In the genomic region with DNA sequence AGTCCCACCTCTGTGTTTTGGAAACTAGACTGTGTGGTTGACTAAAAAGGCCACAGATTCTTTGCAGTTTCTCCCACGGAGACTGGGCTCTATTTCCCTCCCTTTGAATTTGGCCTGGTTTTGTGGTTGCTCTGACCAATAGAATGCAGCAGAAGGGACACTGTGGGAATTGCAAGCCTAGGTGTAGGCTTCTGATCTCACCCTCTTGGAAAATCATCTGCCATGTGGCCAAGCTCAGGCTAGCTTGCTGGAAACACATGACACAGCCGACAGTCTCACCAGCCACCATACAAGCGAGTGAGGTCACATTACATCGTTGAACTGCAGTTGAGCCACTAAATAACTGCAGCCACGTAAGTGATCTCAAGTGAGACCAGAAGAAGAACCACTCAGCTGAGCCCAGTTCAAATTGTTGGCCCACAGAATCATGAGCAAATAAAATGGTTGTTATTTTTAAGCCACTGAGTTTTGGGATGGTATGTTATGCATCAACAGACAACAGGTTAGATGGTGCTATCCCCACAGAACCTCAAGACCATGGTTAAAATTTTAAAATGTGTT, we compare ENCODE assay signal across 37 cellular contexts.
"Had no signal": no experiment of that assay in that cellular context is flagged by ENCODE, and none has a peak within 500 bp of the region (broad histone marks: within the 10 kb centered on the region; RNA-seq: fewer than 3 reads in every experiment).

No MANE protein-coding gene starts in this region.

- H3K36me3 ChIP-seq: brain microvascular endothelial cell, cardiac muscle cell, MG63, Peyer's patch had no signal

- H3K4me1 Mint-ChIP-seq: activated B cell treated with CpG ODN at 0.5 μM for 24 hours; activated CD4-positive, alpha-beta T cell treated with anti-CD3 and anti-CD28 coated beads, Interleukin-2, amount 10 ng/mL, durations not matched to agents 24 days and 14 days; activated naive CD8-positive, alpha-beta T cell treated with anti-CD3 and anti-CD28 coated beads, Interleukin-2, amount 50 U/mL, for 24 hours; central memory CD8-positive, alpha-beta T cell had no signal

- H3K27me3 ChIP-seq: brain microvascular endothelial cell, cardiac muscle cell, MG63, Peyer's patch had no signal

- H3K4me3 Mint-ChIP-seq: activated B cell treated with CpG ODN at 0.5 μM for 24 hours; activated CD4-positive, alpha-beta T cell treated with anti-CD3 and anti-CD28 coated beads, Interleukin-2, amount 10 ng/mL, durations not matched to agents 24 days and 14 days; activated CD8-positive, alpha-beta T cell treated with anti-CD3 and anti-CD28 coated beads for 36 hours; activated naive CD4-positive, alpha-beta T cell treated with anti-CD3 and anti-CD28 coated beads for 36 hours; activated naive CD8-positive, alpha-beta T cell; activated naive CD8-positive, alpha-beta T cell treated with anti-CD3 and anti-CD28 coated beads, Interleukin-2, amount 50 U/mL, for 24 hours; activated T-cell treated with anti-CD3 and anti-CD28 coated beads, Interleukin-2, amount 50 U/mL, for 24 hours; central memory CD8-positive, alpha-beta T cell had no signal

- ATAC-seq: activated CD8-positive, alpha-beta T cell treated with anti-CD3 and anti-CD28 coated beads for 36 hours; activated naive CD8-positive, alpha-beta T cell treated with anti-CD3 and anti-CD28 coated beads, Interleukin-2, amount 50 U/mL, for 24 hours; PC-3; SK-N-SH treated with all-trans-retinoic acid at 6 μM for 48 hours had no signal

- H3K27ac ChIP-seq: brain microvascular endothelial cell, cardiac muscle cell, Peyer's patch, VCaP had no signal

- H3K4me3 ChIP-seq: cardiac muscle cell, MG63, Peyer's patch had no signal

- DNase-seq: activated B cell treated with CpG ODN at 0.5 μM for 24 hours; activated CD4-positive, alpha-beta T cell treated with anti-CD3 and anti-CD28 coated beads for 1 hour; activated CD4-positive, alpha-beta T cell treated with anti-CD3 and anti-CD28 coated beads, Interleukin-2, amount 10 ng/mL, durations not matched to agents 24 days and 14 days; activated CD4-positive, alpha-beta T cell treated with anti-CD3 and anti-CD28 coated beads, Interleukin-2, amount 50 U/mL, for 4 hours; activated CD8-positive, alpha-beta T cell treated with anti-CD3 and anti-CD28 coated beads for 36 hours; activated gamma-delta T cell treated with Interleukin-2 at 50 U/mL for 16 hours; activated naive CD4-positive, alpha-beta T cell treated with anti-CD3 and anti-CD28 coated beads for 36 hours; activated naive CD8-positive, alpha-beta T cell treated with anti-CD3 and anti-CD28 coated beads, Interleukin-2, amount 50 U/mL, for 24 hours; activated T-cell treated with anti-CD3 and anti-CD28 coated beads, Interleukin-2, amount 50 U/mL, for 24 hours; anterior cingulate cortex; brain microvascular endothelial cell; Kasumi-1; KBM-7; MG63; MV-4-11; NCI-H1092 treated with DMSO at 0.1 percent for 48 hours; NCI-H1417; NCI-H146; NCI-H187; NCI-H2029 treated with DMSO at 0.1 percent for 48 hours; NCI-H2107; NCI-H2171; NCI-H510A treated with DMSO at 0.1 percent for 48 hours; NCI-H69; NCI-H82; PC-3; Peyer's patch; RPMI8226; SHP77 treated with DMSO at 0.1 percent for 48 hours; T-helper 1 cell; T-helper 2 cell; T-helper 9 cell had no signal

- H3K9me3 Mint-ChIP-seq: activated CD4-positive, alpha-beta T cell treated with anti-CD3 and anti-CD28 coated beads, Interleukin-2, amount 10 ng/mL, durations not matched to agents 24 days and 14 days; activated CD8-positive, alpha-beta T cell treated with anti-CD3 and anti-CD28 coated beads for 36 hours; activated naive CD4-positive, alpha-beta T cell treated with anti-CD3 and anti-CD28 coated beads for 36 hours; activated naive CD8-positive, alpha-beta T cell treated with anti-CD3 and anti-CD28 coated beads, Interleukin-2, amount 50 U/mL, for 24 hours; activated T-cell treated with anti-CD3 and anti-CD28 coated beads, Interleukin-2, amount 50 U/mL, for 24 hours; central memory CD8-positive, alpha-beta T cell had no signal

- H3K4me1 ChIP-seq: Peyer's patch had no signal

- H3K36me3 Mint-ChIP-seq: activated naive CD8-positive, alpha-beta T cell had no signal

- H3K27me3 Mint-ChIP-seq: activated B cell treated with CpG ODN at 0.5 μM for 24 hours; activated CD4-positive, alpha-beta T cell treated with anti-CD3 and anti-CD28 coated beads, Interleukin-2, amount 10 ng/mL, durations not matched to agents 24 days and 14 days; activated naive CD8-positive, alpha-beta T cell treated with anti-CD3 and anti-CD28 coated beads, Interleukin-2, amount 50 U/mL, for 24 hours had no signal

- H3K27ac Mint-ChIP-seq: activated B cell treated with CpG ODN at 0.5 μM for 24 hours; activated CD4-positive, alpha-beta T cell treated with anti-CD3 and anti-CD28 coated beads, Interleukin-2, amount 10 ng/mL, durations not matched to agents 24 days and 14 days; activated CD8-positive, alpha-beta T cell treated with anti-CD3 and anti-CD28 coated beads for 36 hours; activated naive CD4-positive, alpha-beta T cell treated with anti-CD3 and anti-CD28 coated beads for 36 hours; activated naive CD8-positive, alpha-beta T cell; activated naive CD8-positive, alpha-beta T cell treated with anti-CD3 and anti-CD28 coated beads, Interleukin-2, amount 50 U/mL, for 24 hours; activated T-cell treated with anti-CD3 and anti-CD28 coated beads, Interleukin-2, amount 50 U/mL, for 24 hours had no signal

- H3K9me3 ChIP-seq: MG63, Peyer's patch had no signal
